8 cellular contexts compared by ENCODE assay signal in genomic region chr5:140549237-140550144, GRCh38. TPM values are rescaled to one million over a fixed set of nuclear protein-coding genes. Genes with fewer than 3 reads are reported as not detected.
DNase-seq lines count a peak whose midpoint lies in the region; ATAC-seq and TF ChIP-seq lines count a peak whose summit lies in the region.

No MANE protein-coding gene starts in this region.

- H3K27ac Mint-ChIP-seq in endothelial cell (ENCODE audit: unreplicated experiment), result peak overlapping the region; percentile 57
- H3K27ac Mint-ChIP-seq in naive thymus-derived CD8-positive, alpha-beta T cell, result peak overlapping the region; percentile 93 to 99 (median 97)

- POLR2A ChIA-PET in naive thymus-derived CD8-positive, alpha-beta T cell (lab: Charles Lee), result interaction anchor here (1.0 to 5.3 kb wide), 6 partner anchors 8 to 98 kb away, joined by 3 to 61 read pairs (median 18); partner anchors contain the start of genes APBB3, CD14, IK and NDUFA2

- no peak for TF ChIP-seq CTCF in endothelial cell (IDR thresholded peaks at IDR 0.05; ENCODE audit: unreplicated experiment)

- peaks cover 6% of the 10 kb centered on the region for H3K27me3 Mint-ChIP-seq in endothelial cell (ENCODE audit: unreplicated experiment)
- H3K27me3 Mint-ChIP-seq in naive thymus-derived CD8-positive, alpha-beta T cell, result no peaks in the 10 kb centered on the region

- H3K4me3 Mint-ChIP-seq in endothelial cell (ENCODE audit: unreplicated experiment), result peak overlapping the region; percentile 81
- peak overlapping the region; percentile 77 to 96 (median 92) for H3K4me3 Mint-ChIP-seq in naive thymus-derived CD8-positive, alpha-beta T cell

- no peak overlapping the region for H3K4me3 ChIP-seq in H7 (ENCODE audit: insufficient read depth, low read depth, low read length)

- H3K36me3 ChIP-seq in H7 (replicated peaks; ENCODE audit: control insufficient read depth, insufficient read depth, low read length), result peaks cover 26% of the 10 kb centered on the region

- peak; percentile 31 for TF ChIP-seq POLR2A in GM19099 (IDR thresholded peaks at IDR 0.05; ENCODE audit: extremely low read depth, insufficient read length, low read depth)

- H3K4me1 Mint-ChIP-seq in endothelial cell (ENCODE audit: unreplicated experiment), result peaks cover 40% of the 10 kb centered on the region
- peaks cover 25 to 54% (median 53%) of the 10 kb centered on the region in 4 donors for H3K4me1 Mint-ChIP-seq in naive thymus-derived CD8-positive, alpha-beta T cell

- H3K27me3 ChIP-seq in H7 (ENCODE audit: control insufficient read depth, insufficient read depth, low read length), result no peaks in the 10 kb centered on the region

- DNase-seq in RPMI8226 (peak; percentile 62), endothelial cell (ENCODE audit: low spot score) (no peak), NCI-H2107 (lab: John Stamatoyannopoulos, UW) (no peak), NCI-H128 (lab: John Stamatoyannopoulos, UW; ENCODE audit: unreplicated experiment) (no peak), H7 (no peak)
- DNase-seq in naive thymus-derived CD8-positive, alpha-beta T cell, result peak in 1 of 10 donors; percentile 13

- H3K9me3 Mint-ChIP-seq in endothelial cell (ENCODE audit: unreplicated experiment), result no peaks in the 10 kb centered on the region
- no peaks in the 10 kb centered on the region for H3K9me3 Mint-ChIP-seq in naive thymus-derived CD8-positive, alpha-beta T cell

- peaks cover 41% of the 10 kb centered on the region for H3K36me3 Mint-ChIP-seq in endothelial cell (ENCODE audit: low read depth, unreplicated experiment)
- H3K36me3 Mint-ChIP-seq in naive thymus-derived CD8-positive, alpha-beta T cell, result peaks cover 0 to 43% (median 7%) of the 10 kb centered on the region in 3 donors

- no peak for ATAC-seq in naive thymus-derived CD8-positive, alpha-beta T cell
- no peak for ATAC-seq in GM21529 (IDR thresholded peaks at IDR 0.05; ENCODE audit: unreplicated experiment)

RNA-seq across cellular contexts. Expression of gene EIF4EBP3, which starts 2.0 kb away (rescaled TPM):
- 16.4 TPM for total RNA-seq in endothelial cell (ENCODE audit: unreplicated experiment)
- total RNA-seq in naive thymus-derived CD8-positive, alpha-beta T cell, result 10 to 100 TPM; 24.5 to 27.3 TPM
- 10 to 100 TPM; 50.4 to 79.6 (median 71.5) TPM for polyA plus RNA-seq in naive thymus-derived CD8-positive, alpha-beta T cell
- total RNA-seq in H7 (2014; rRNA removed; shearing (Covaris generic)), result 0.28 and 2.2 TPM in 2 replicates

RNA-seq across cellular contexts. Expression of gene SRA1, which starts 7.8 kb away (rescaled TPM):
- 17.1 TPM for total RNA-seq in endothelial cell (ENCODE audit: unreplicated experiment)
- 10 to 100 TPM; 27.8 to 28.3 TPM for total RNA-seq in naive thymus-derived CD8-positive, alpha-beta T cell
- 10 to 100 TPM; 26.7 to 37.5 (median 37.1) TPM for polyA plus RNA-seq in naive thymus-derived CD8-positive, alpha-beta T cell
- total RNA-seq in H7 (2014; rRNA removed; shearing (Covaris generic)), result 26.7 and 36.4 TPM in 2 replicates

RNA-seq across cellular contexts. Expression of gene APBB3, which starts 14.9 kb away (rescaled TPM):
- total RNA-seq in endothelial cell (ENCODE audit: unreplicated experiment), result 24.6 TPM
- 10 to 100 TPM; 75.6 to 77.5 TPM for total RNA-seq in naive thymus-derived CD8-positive, alpha-beta T cell
- 1 to 10 TPM; 2.5 to 4.6 (median 3.7) TPM for polyA plus RNA-seq in naive thymus-derived CD8-positive, alpha-beta T cell
- 9.2 and 24.0 TPM in 2 replicates for total RNA-seq in H7 (2014; rRNA removed; shearing (Covaris generic))

RNA-seq across cellular contexts. Expression of gene SLC35A4, which starts 15.1 kb away (rescaled TPM):
- 91.2 TPM for total RNA-seq in endothelial cell (ENCODE audit: unreplicated experiment)
- total RNA-seq in naive thymus-derived CD8-positive, alpha-beta T cell, result 10 to 100 TPM; 53.6 to 58.3 TPM
- polyA plus RNA-seq in naive thymus-derived CD8-positive, alpha-beta T cell, result 100 to 1,000 TPM in 2 of 3 donors, 10 to 100 TPM in 1; 92.8 to 142 (median 113) TPM
- 22.6 and 31.7 TPM in 2 replicates for total RNA-seq in H7 (2014; rRNA removed; shearing (Covaris generic))
